ENCODE assay signal across 9 cellular contexts in the genomic region with DNA sequence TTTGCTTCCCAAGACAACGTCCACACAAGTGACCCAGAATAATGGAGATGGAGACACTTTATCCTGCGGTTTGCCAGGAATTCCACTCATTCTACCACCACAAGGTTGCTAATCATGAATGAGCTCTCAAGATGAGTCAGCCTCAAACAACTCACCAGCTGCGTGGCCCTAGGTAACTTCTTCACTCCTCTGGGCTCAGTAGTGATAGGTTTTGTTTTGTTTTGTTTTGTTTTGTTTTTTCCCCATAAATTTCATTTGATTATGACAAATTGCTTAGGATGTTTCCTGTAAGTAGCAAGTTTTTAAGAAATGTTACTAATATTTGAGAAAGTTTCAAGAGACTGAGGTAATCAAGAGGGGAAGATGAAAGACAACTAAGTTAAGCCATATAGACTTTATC.
DNase-seq lines count a peak whose midpoint lies in the region; ATAC-seq lines count a peak whose summit lies in the region.
"Had no signal": no experiment of that assay in that cellular context is flagged by ENCODE, and none has a peak within 500 bp of the region (broad histone marks: within the 10 kb centered on the region; RNA-seq: fewer than 3 reads in every experiment).

No MANE protein-coding gene starts in this region.

- H3K4me3 ChIP-seq in SJCRH30, result no peak overlapping the region

- H3K27me3 ChIP-seq in SJCRH30, result no peaks in the 10 kb centered on the region

- H3K9me3 ChIP-seq in SJCRH30 (replicated peaks), result no peaks in the 10 kb centered on the region

- peak overlapping the region; percentile 54 for H3K27ac ChIP-seq in SJCRH30

- peak; percentile 64 for ATAC-seq in HG02678 (IDR thresholded peaks at IDR 0.05; ENCODE audit: unreplicated experiment)
- no peak for ATAC-seq in GM18520 (IDR thresholded peaks at IDR 0.05; ENCODE audit: unreplicated experiment)

- intact Hi-C loops in head of caudate nucleus (cut with DNase I), result loop anchor here (10.0 kb wide), 1 partner anchor 106 kb away; no protein-coding TSS in a partner anchor

- H3K4me1 ChIP-seq in SJCRH30, result peaks cover 35% of the 10 kb centered on the region

- DNase-seq in DMS53 (lab: John Stamatoyannopoulos, UW) (peak; percentile 93), SJCRH30 (peak; percentile 79 to 90), iPS-NIHi11 (ENCODE audit: low spot score) (peak; percentile 61), head of caudate nucleus (no peak), hypothalamus (lab: John Stamatoyannopoulos, UW) (no peak)
- no peak for DNase-seq in stimulated activated CD4-positive, alpha-beta T cell treated with anti-CD3 and anti-CD28 coated beads, Interleukin-12 subunit alpha, Interleukin-12 subunit beta, amount 100 ng/mL, for 4 hours
- DNase-seq: activated CD4-positive, alpha-beta T cell treated with anti-CD3 and anti-CD28 coated beads, Interleukin-2, amount 50 U/mL, for 1 hour had no signal

- no peaks in the 10 kb centered on the region for H3K36me3 ChIP-seq in SJCRH30

Comparison
In these comparisons a context has a peak if more than half of its experiments do, and no peak if none do; other contexts are left out.
1. DNase-seq: peak in DMS53 (single experiment), SJCRH30 (2 of 2) and iPS-NIHi11 (single experiment); none in head of caudate nucleus (0 of 42), hypothalamus (0 of 51) and stimulated activated CD4-positive, alpha-beta T cell treated with anti-CD3 and anti-CD28 coated beads, Interleukin-12 subunit alpha, Interleukin-12 subunit beta, amount 100 ng/mL, for 4 hours (single experiment).